ENCODE assay signal across 8 cellular contexts in genomic region chr12:57127710-57128518, GRCh38. TPM values are rescaled to one million over a fixed set of nuclear protein-coding genes. Genes with fewer than 3 reads are reported as not detected.
DNase-seq lines count a peak whose midpoint lies in the region; ATAC-seq and TF ChIP-seq lines count a peak whose summit lies in the region.

LRP1 (plus strand) TSS chr12:57128483; CDS start chr12:57128965, 482 bp downstream.

- H3K27ac Mint-ChIP-seq in activated CD4-positive, alpha-beta T cell treated with anti-CD3 and anti-CD28 coated beads, Interleukin-2, amount 10 ng/mL, durations not matched to agents 24 days and 14 days, result peak within 1 kb of the TSS; percentile 69

- TF ChIP-seq CTCF in choroid plexus epithelial cell (conservative IDR thresholded peaks at IDR 0.05; ENCODE audit: low read depth, low read length), result no peak

- H3K4me3 Mint-ChIP-seq in activated CD4-positive, alpha-beta T cell treated with anti-CD3 and anti-CD28 coated beads, Interleukin-2, amount 10 ng/mL, durations not matched to agents 24 days and 14 days, result peak within 1 kb of the TSS; percentile 88

- H3K9me3 Mint-ChIP-seq in activated CD4-positive, alpha-beta T cell treated with anti-CD3 and anti-CD28 coated beads, Interleukin-2, amount 10 ng/mL, durations not matched to agents 24 days and 14 days, result peaks cover 7% of the 10 kb centered on the region

- ATAC-seq in HG03135 (IDR thresholded peaks at IDR 0.05; ENCODE audit: unreplicated experiment), result no peak

- peak within 1 kb of the TSS; percentile 85 for H3K4me3 ChIP-seq in choroid plexus epithelial cell (ENCODE audit: low read depth, low read length)

- peaks cover 5% of the 10 kb centered on the region for H3K36me3 Mint-ChIP-seq in activated CD4-positive, alpha-beta T cell treated with anti-CD3 and anti-CD28 coated beads, Interleukin-2, amount 10 ng/mL, durations not matched to agents 24 days and 14 days (ENCODE audit: low read depth)

- intact Hi-C loops in activated CD4-positive, alpha-beta T cell treated with anti-CD3 and anti-CD28 coated beads, Interleukin-2, amount 10 ng/mL, durations not matched to agents 24 days and 14 days (cut with micrococcal nuclease), result loop anchor here (1.0 kb wide), 1 partner anchor 17 kb away; the partner anchor contains the start of gene STAT6

- peak; percentile 62 to 74 for DNase-seq in SHP77 (lab: John Stamatoyannopoulos, UW)
- no peak for DNase-seq in SHP77 treated with DMSO at 0.1 percent for 48 hours (lab: John Stamatoyannopoulos, UW)
- DNase-seq in NCI-H2171 treated with DMSO at 0.1 percent for 48 hours (lab: John Stamatoyannopoulos, UW), result peak; percentile 79
- DNase-seq in activated CD4-positive, alpha-beta T cell treated with anti-CD3 and anti-CD28 coated beads, Interleukin-2, amount 10 ng/mL, durations not matched to agents 24 days and 14 days, result peak; percentile 92
- DNase-seq in choroid plexus epithelial cell (ENCODE audit: low read depth), result peak; percentile 86
- DNase-seq in kidney glomerular epithelial cell (lab: John Stamatoyannopoulos, UW), result peak; percentile 59
- DNase-seq in stimulated activated CD4-positive, alpha-beta T cell treated with anti-CD3 and anti-CD28 coated beads, Interleukin-15, amount 100 ng/mL, for 1 hour (ENCODE audit: low read depth in 1 of 2, low spot score in 1 of 2), result peak; percentile 66 to 69

- H3K27me3 Mint-ChIP-seq in activated CD4-positive, alpha-beta T cell treated with anti-CD3 and anti-CD28 coated beads, Interleukin-2, amount 10 ng/mL, durations not matched to agents 24 days and 14 days, result peaks cover 59% of the 10 kb centered on the region

- peaks cover 8% of the 10 kb centered on the region for H3K4me1 Mint-ChIP-seq in activated CD4-positive, alpha-beta T cell treated with anti-CD3 and anti-CD28 coated beads, Interleukin-2, amount 10 ng/mL, durations not matched to agents 24 days and 14 days

RNA-seq across cellular contexts. Expression of gene LRP1, which starts in this region (rescaled TPM):
- 0.28 and 0.93 TPM in 2 replicates for total RNA-seq in activated CD4-positive, alpha-beta T cell treated with anti-CD3 and anti-CD28 coated beads, Interleukin-2, amount 10 ng/mL, durations not matched to agents 24 days and 14 days

Comparison
In these comparisons a context has a peak if more than half of its experiments do, and no peak if none do; other contexts are left out.
1. Peak in DNase-seq in activated CD4-positive, alpha-beta T cell treated with anti-CD3 and anti-CD28 coated beads, Interleukin-2, amount 10 ng/mL, durations not matched to agents 24 days and 14 days; RNA of the gene not detected or under 1 TPM.